In the genomic region with DNA sequence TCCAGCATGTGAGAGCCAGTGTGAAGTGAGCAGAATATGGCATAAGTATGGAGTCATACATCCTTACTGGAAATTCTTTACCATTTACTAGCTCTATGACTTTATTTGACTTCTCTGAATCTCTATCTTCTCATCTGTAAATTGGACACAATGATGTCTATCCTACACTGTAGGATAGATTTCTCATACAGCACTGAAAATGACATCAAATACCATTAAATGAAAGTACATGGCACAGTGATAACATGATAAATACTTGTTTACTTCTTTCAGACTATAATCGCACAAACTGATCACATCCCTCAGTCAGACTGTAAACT, we compare ENCODE assay signal across 8 cellular contexts. TPM values are rescaled to one million over a fixed set of nuclear protein-coding genes. Genes with fewer than 3 reads are reported as not detected.
A peak's percentile ranks its signal among the peaks of the same experiment; 100 is the strongest.
DNase-seq lines count a peak whose midpoint lies in the region; ATAC-seq and TF ChIP-seq lines count a peak whose summit lies in the region.

No MANE protein-coding gene starts in this region.

- TF ChIP-seq POLR2A in heart left ventricle (IDR thresholded peaks at IDR 0.05) (no peak), upper lobe of left lung (IDR thresholded peaks at IDR 0.05) (no peak)

- H3K4me3 ChIP-seq in heart left ventricle (peak overlapping the region in 9 of 12 donors; percentile 15 to 84 (median 34)), muscle layer of duodenum (ENCODE audit: low read depth in 1 of 2, low read length in 2 of 2) (peak overlapping the region; percentile 5 to 17), upper lobe of left lung (peak overlapping the region in 2 of 4 donors; percentile 9 to 19)

- no peak for DNase-seq in heart left ventricle
- no peak for DNase-seq in cardiac septum (ENCODE audit: low spot score)
- no peak for DNase-seq in caudate nucleus (lab: John Stamatoyannopoulos, UW)
- DNase-seq in upper lobe of left lung = no peak
- no peak for DNase-seq in NCI-H1417 treated with DMSO at 0.1 percent for 48 hours (lab: John Stamatoyannopoulos, UW)
- DNase-seq in GF-D8 (lab: John Stamatoyannopoulos, UW) = no peak

- 63 to 80% (median 76%) methylated on average over 1 of the region's 1 CpG for WGBS in heart left ventricle, 4 donors
- 57% methylated on average over 1 of the region's 1 CpG for WGBS in upper lobe of left lung, 2 donors

- H3K27me3 ChIP-seq in heart left ventricle (no peaks in the 10 kb centered on the region), muscle layer of duodenum (ENCODE audit: low read depth, low read length) (no peaks in the 10 kb centered on the region), upper lobe of left lung (no peaks in the 10 kb centered on the region)

- ATAC-seq in heart left ventricle (no peak), upper lobe of left lung (ENCODE audit: low FRiP score in 2 of 2) (no peak), GM21825 (IDR thresholded peaks at IDR 0.05; ENCODE audit: unreplicated experiment) (no peak)

- H3K27ac ChIP-seq in heart left ventricle (peak overlapping the region; percentile 90 to 98 (median 96)), caudate nucleus (ENCODE audit: low read depth, low read length) (peak overlapping the region; percentile 63), muscle layer of duodenum (ENCODE audit: low read length) (peak overlapping the region; percentile 96), upper lobe of left lung (peak overlapping the region; percentile 89 to 92 (median 91))

- intact Hi-C loops in heart left ventricle (cut with DNase I) (loop anchor here (2.0 to 10.0 kb wide), 9 partner anchors 43 to 318 kb away; partner anchors contain the start of genes CAPZA1 (in 10 of the 10), ST7L (in 10 of the 10), RHOC (in 6 of the 10) and MOV10 (in 2 of the 10)), cardiac septum (cut with DNase I) (loop anchor here (1.0 to 10.0 kb wide), 5 partner anchors 44 to 410 kb away; partner anchors contain the start of genes MOV10 and RHOC)

- TF ChIP-seq CTCF in heart left ventricle (IDR thresholded peaks at IDR 0.05) (no peak), upper lobe of left lung (IDR thresholded peaks at IDR 0.05) (no peak)

- H3K9me3 ChIP-seq in heart left ventricle = no peaks in the 10 kb centered on the region
- no peaks in the 10 kb centered on the region for H3K9me3 ChIP-seq in muscle layer of duodenum (ENCODE audit: control insufficient read depth in 1 of 2, low read length in 2 of 2)
- no peaks in the 10 kb centered on the region for H3K9me3 ChIP-seq in upper lobe of left lung

- no peak for TF ChIP-seq EP300 in upper lobe of left lung (IDR thresholded peaks at IDR 0.05)

- H3K36me3 ChIP-seq in heart left ventricle = no peaks in the 10 kb centered on the region
- peaks cover 0 to 4% of the 10 kb centered on the region in 2 donors for H3K36me3 ChIP-seq in muscle layer of duodenum (ENCODE audit: control insufficient read depth in 1 of 2, insufficient read depth in 2 of 2, low read length in 2 of 2)
- H3K36me3 ChIP-seq in upper lobe of left lung = no peaks in the 10 kb centered on the region

- H3K4me1 ChIP-seq in heart left ventricle = peaks cover 0 to 85% (median 40%) of the 10 kb centered on the region in 12 donors
- H3K4me1 ChIP-seq in muscle layer of duodenum (ENCODE audit: control insufficient read depth in 1 of 2, insufficient read depth in 2 of 2, low read length in 2 of 2) = peaks cover 34 to 39% of the 10 kb centered on the region in 2 donors
- peaks cover 37 to 65% (median 41%) of the 10 kb centered on the region in 4 donors for H3K4me1 ChIP-seq in upper lobe of left lung

RNA-seq across cellular contexts. Expression of gene CTTNBP2NL, which starts 1.3 kb away (rescaled TPM):
- total RNA-seq in heart left ventricle = 10 to 100 TPM in 8 of 9 donors, 1 to 10 TPM in 1; 9.3 to 22.8 (median 14.7) TPM
- polyA plus RNA-seq in heart left ventricle = 1 to 10 TPM; 4.6 to 6.5 TPM
- 19.1 TPM for total RNA-seq in cardiac septum
- total RNA-seq in upper lobe of left lung = 10 to 100 TPM; 33.1 to 95.3 (median 53.7) TPM
